ENCODE assay signal across 20 cellular contexts in the genomic region with DNA sequence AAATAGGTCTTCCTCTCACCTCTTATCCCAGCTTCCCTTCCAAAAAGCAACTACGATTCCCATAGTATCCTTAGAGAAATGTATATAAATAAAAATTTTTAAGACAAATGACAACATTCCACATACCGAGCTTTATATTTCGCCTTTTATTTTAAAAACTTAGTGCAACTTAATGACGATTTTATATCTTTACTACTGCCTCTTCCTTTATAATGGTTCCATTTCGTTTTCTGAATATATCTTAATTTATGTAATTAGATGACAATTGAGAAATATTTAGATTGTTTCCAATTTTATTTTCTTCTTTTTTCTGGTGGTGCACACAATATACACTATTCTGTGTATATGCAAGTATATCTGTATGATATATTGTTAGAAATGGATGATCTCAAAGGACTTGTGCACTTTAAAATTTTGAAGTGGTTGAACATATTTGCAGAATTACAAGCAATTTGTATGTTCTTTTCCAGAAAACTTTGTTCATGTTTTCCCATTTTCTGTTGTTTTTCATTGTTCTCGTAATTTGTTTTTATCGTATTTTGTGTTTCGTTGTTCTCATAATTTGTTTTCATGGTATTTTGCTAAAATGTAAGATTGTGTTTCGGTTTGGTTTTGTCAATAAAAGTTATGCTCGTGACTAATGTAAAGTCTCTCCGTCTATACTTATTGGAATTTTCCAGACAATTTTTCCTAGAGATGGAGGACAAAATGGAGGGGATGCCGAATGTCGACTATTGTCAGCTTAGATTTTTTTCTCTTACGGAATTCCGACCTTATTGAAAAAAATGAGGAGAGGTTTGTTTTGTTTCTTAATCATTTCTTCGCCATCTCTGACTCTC. TPM values are rescaled to one million over a fixed set of nuclear protein-coding genes. Genes with fewer than 3 reads are reported as not detected.
A peak's percentile ranks its signal among the peaks of the same experiment; 100 is the strongest.
DNase-seq lines count a peak whose midpoint lies in the region; ATAC-seq, FAIRE-seq and TF ChIP-seq lines count a peak whose summit lies in the region.
"Had no signal": no experiment of that assay in that cellular context is flagged by ENCODE, and none has a peak within 500 bp of the region (broad histone marks: within the 10 kb centered on the region; RNA-seq: fewer than 3 reads in every experiment).

No MANE protein-coding gene starts in this region.

- H3K27ac ChIP-seq in GM23338 (ENCODE audit: low read depth) (no peak overlapping the region), K562 (ENCODE audit: extremely low read depth, low read depth, low read length) (no peak overlapping the region), prostate gland (peak overlapping the region; percentile 87 to 97), endodermal cell (ENCODE audit: low read depth, low read length) (no peak overlapping the region)
- H3K27ac ChIP-seq: SJSA1 had no signal

- DNase-seq in T-helper 1 cell (no peak), GM23338 (ENCODE audit: low spot score) (no peak), K562 (ENCODE audit: extremely low read depth in 1 of 4, low spot score in 3 of 4) (no peak), prostate gland (ENCODE audit: low spot score) (no peak), GOT3 (lab: John Stamatoyannopoulos, UW) (no peak), endodermal cell (no peak), mucosa of gallbladder (ENCODE audit: low spot score) (no peak)
- DNase-seq: CD8-positive, alpha-beta T cell; DMS79 treated with DMSO at 0.1 percent for 48 hours; GDM1; Karpas-422; NCI-H1417 treated with DMSO at 0.1 percent for 48 hours; NCI-H2029; NCI-H2171 treated with DMSO at 0.1 percent for 48 hours; NCI-H510A treated with DMSO at 0.1 percent for 48 hours; OCI-M1 had no signal

- H2AFZ ChIP-seq in GM23338 (no peak overlapping the region), K562 (ENCODE audit: low read depth, low read length) (no peak overlapping the region)

- no TSS peak for BruUV-seq in K562 (replicated peaks; lab: Mats Ljungman, UMichigan)

- peak; percentile 44 for FAIRE-seq in K562 (lab: Jason Lieb, UNC)
- FAIRE-seq: D721Med, H1 had no signal

- peaks cover 66% of the 10 kb centered on the region for H4K20me1 ChIP-seq in GM23338 (replicated peaks; ENCODE audit: insufficient read depth)
- peaks cover 10% of the 10 kb centered on the region; the same call in 1 of the 2 replicates for H4K20me1 ChIP-seq in K562 (replicated peaks; ENCODE audit: control insufficient read depth, insufficient read depth, low read length)

- no peak overlapping the region for H3K4me2 ChIP-seq in GM23338
- H3K4me2 ChIP-seq in K562 (ENCODE audit: insufficient read depth, low read length), result no peak overlapping the region

- H3K27me3 ChIP-seq in GM23338 (ENCODE audit: insufficient read depth), result peaks cover 100% of the 10 kb centered on the region
- peaks cover 73 to 83% of the 10 kb centered on the region in 2 experiments for H3K27me3 ChIP-seq in K562 (ENCODE audit: control insufficient read depth in 2 of 2, insufficient read depth in 2 of 2, low read length in 2 of 2)
- H3K27me3 ChIP-seq in prostate gland (replicated peaks; ENCODE audit: insufficient read depth), result no peaks in the 10 kb centered on the region
- peaks cover 100% of the 10 kb centered on the region for H3K27me3 ChIP-seq in endodermal cell (ENCODE audit: control insufficient read depth, insufficient read depth, low read length, poor library complexity, severe bottlenecking)

- CTCF ChIA-PET in K562 (lab: Yijun Ruan, JAX; ENCODE audit: low intra/inter-chr PET ratio), result no interaction called here

- H3K9me1 ChIP-seq in K562 (ENCODE audit: control insufficient read depth, insufficient read depth, low read length), result no peaks in the 10 kb centered on the region

- H3K4me3 ChIP-seq in GM23338, result no peak overlapping the region
- no peak overlapping the region for H3K4me3 ChIP-seq in K562
- H3K4me3 ChIP-seq in prostate gland, result peak overlapping the region in 1 of 2 donors; percentile 30
- H3K4me3 ChIP-seq in endodermal cell (ENCODE audit: low read length), result no peak overlapping the region
- H3K4me3 ChIP-seq: SJSA1 had no signal

- TF ChIP-seq CTCF in GM23338 (conservative IDR thresholded peaks at IDR 0.05; ENCODE audit: low read depth in 2 of 2) (no peak), K562 (IDR thresholded peaks at IDR 0.05 in 2 of 3, conservative IDR thresholded peaks at IDR 0.05 in 1 of 3; ENCODE audit: insufficient read depth in 2 of 3, low read depth in 1 of 3, low read length in 3 of 3) (no peak), prostate gland (IDR thresholded peaks at IDR 0.05) (no peak), endodermal cell (conservative IDR thresholded peaks at IDR 0.05) (no peak)

- peaks cover 7% of the 10 kb centered on the region for H3K4me1 Mint-ChIP-seq in T-helper 1 cell treated with Interleukin-12 subunit alpha and Interleukin-12 subunit beta and Interleukin-4 antibody, amounts not matched to agents 30 μg/mL and 1 μg/mL, for 36 hours (ENCODE audit: low read depth)
- H3K4me1 Mint-ChIP-seq in GM23338 (peaks cover 23% of the 10 kb centered on the region), endodermal cell (peaks cover 16% of the 10 kb centered on the region)

- POLR2A ChIA-PET in K562 (lab: Yijun Ruan, JAX), result interaction anchor here (0.6 to 1.3 kb wide), 2 partner anchors 21 to 1029 kb away, joined by 3 to 4 read pairs; a partner anchor contains a TSS

- no peaks in the 10 kb centered on the region for H3K9me2 ChIP-seq in GM23338 (ENCODE audit: insufficient read depth)

- H3K36me3 Mint-ChIP-seq in T-helper 1 cell treated with Interleukin-12 subunit alpha and Interleukin-12 subunit beta and Interleukin-4 antibody, amounts not matched to agents 30 μg/mL and 1 μg/mL, for 36 hours (ENCODE audit: low read depth), result no peaks in the 10 kb centered on the region
- no peaks in the 10 kb centered on the region for H3K36me3 Mint-ChIP-seq in GM23338 (ENCODE audit: low read depth)
- H3K36me3 Mint-ChIP-seq in endodermal cell (ENCODE audit: low read depth), result no peaks in the 10 kb centered on the region
- H3K36me3 Mint-ChIP-seq: CD8-positive, alpha-beta T cell had no signal

- no peak for TF ChIP-seq EP300 in K562 (IDR thresholded peaks at IDR 0.05; ENCODE audit: low read length)

- TF ChIP-seq RAD21 in K562 (CRISPR knock-in tag; conservative IDR thresholded peaks at IDR 0.05 in 1 of 2, IDR thresholded peaks at IDR 0.05 in 1 of 2), result no peak

- intact Hi-C loops in K562 (cut with micrococcal nuclease), result no loop called here
- intact Hi-C loops in prostate gland (cut with DNase I), result no loop called here

- peak overlapping the region; percentile 1 for H3K27ac Mint-ChIP-seq in T-helper 1 cell treated with Interleukin-12 subunit alpha and Interleukin-12 subunit beta and Interleukin-4 antibody, amounts not matched to agents 30 μg/mL and 1 μg/mL, for 36 hours
- H3K27ac Mint-ChIP-seq in GM23338 (no peak overlapping the region), endodermal cell (no peak overlapping the region)
- H3K27ac Mint-ChIP-seq: CD8-positive, alpha-beta T cell had no signal

- H3K9ac ChIP-seq in K562 (ENCODE audit: insufficient read depth in 1 of 2, low read depth in 2 of 2, low read length in 2 of 2) (no peak overlapping the region), endodermal cell (ENCODE audit: extremely low read depth, low read length, poor library complexity, severe bottlenecking) (no peak overlapping the region)

- H3K27me3 Mint-ChIP-seq in T-helper 1 cell treated with Interleukin-12 subunit alpha and Interleukin-12 subunit beta and Interleukin-4 antibody, amounts not matched to agents 30 μg/mL and 1 μg/mL, for 36 hours (ENCODE audit: low read depth), result peaks cover 100% of the 10 kb centered on the region
- H3K27me3 Mint-ChIP-seq in GM23338 (ENCODE audit: insufficient read depth, low read depth, poor library complexity) (peaks cover 99% of the 10 kb centered on the region), endodermal cell (ENCODE audit: insufficient read depth) (peaks cover 100% of the 10 kb centered on the region)

- no peaks in the 10 kb centered on the region for H3K9me3 ChIP-seq in K562 (replicated peaks; ENCODE audit: control insufficient read depth, insufficient read depth, low read depth, low read length)
- no peaks in the 10 kb centered on the region for H3K9me3 ChIP-seq in prostate gland
- no peaks in the 10 kb centered on the region for H3K9me3 ChIP-seq in endodermal cell (ENCODE audit: control insufficient read depth, low read length)
- H3K9me3 ChIP-seq: SJSA1 had no signal

- 1% methylated on average over 16 of the region's 16 CpGs for WGBS in K562 (ENCODE audit: insufficient coverage, low coverage, missing lambda C conversion rate)
- 31% methylated on average over 16 of the region's 16 CpGs for WGBS in prostate gland
- 26 to 30% methylated on average over 3 to 14 of the region's 16 CpGs for WGBS in endodermal cell (ENCODE audit: insufficient coverage in 1 of 2, insufficient read length in 1 of 2), 2 experiments

- in situ Hi-C loops in K562 (cut with MboI), result no loop called here

- H3K36me3 ChIP-seq in GM23338 (ENCODE audit: insufficient read depth), result no peaks in the 10 kb centered on the region; the same call in 1 of the 2 replicates
- no peaks in the 10 kb centered on the region for H3K36me3 ChIP-seq in K562 (ENCODE audit: control insufficient read depth, insufficient read depth, low read length)
- H3K36me3 ChIP-seq in prostate gland, result no peaks in the 10 kb centered on the region
- H3K36me3 ChIP-seq in endodermal cell (ENCODE audit: control insufficient read depth, insufficient read depth, low read length), result no peaks in the 10 kb centered on the region
- H3K36me3 ChIP-seq: SJSA1 had no signal

- H3F3A ChIP-seq in GM23338 (replicated peaks; ENCODE audit: low read depth), result peaks cover 30% of the 10 kb centered on the region

- no peak overlapping the region for H3K4me3 Mint-ChIP-seq in T-helper 1 cell treated with Interleukin-12 subunit alpha and Interleukin-12 subunit beta and Interleukin-4 antibody, amounts not matched to agents 30 μg/mL and 1 μg/mL, for 36 hours
- H3K4me3 Mint-ChIP-seq in GM23338 (no peak overlapping the region), endodermal cell (no peak overlapping the region)
- H3K4me3 Mint-ChIP-seq: CD8-positive, alpha-beta T cell had no signal

- H3K9me3 Mint-ChIP-seq in T-helper 1 cell treated with Interleukin-12 subunit alpha and Interleukin-12 subunit beta and Interleukin-4 antibody, amounts not matched to agents 30 μg/mL and 1 μg/mL, for 36 hours, result no peaks in the 10 kb centered on the region
- H3K9me3 Mint-ChIP-seq in GM23338 (0 out of 3 replicates have a peak, but pooled peaks cover 5% of the 10 kb centered on the region), endodermal cell (no peaks in the 10 kb centered on the region)
- H3K9me3 Mint-ChIP-seq: CD8-positive, alpha-beta T cell had no signal

- H3K79me2 ChIP-seq in GM23338 (replicated peaks; ENCODE audit: insufficient read depth) (no peaks in the 10 kb centered on the region), K562 (ENCODE audit: control insufficient read depth, insufficient read depth, low read length) (no peaks in the 10 kb centered on the region)

- ATAC-seq in GM23338, result no peak
- no peak for ATAC-seq in K562
- ATAC-seq: CD8-positive, alpha-beta T cell had no signal

- H3K4me1 ChIP-seq in GM23338 (ENCODE audit: insufficient read depth) (peaks cover 37% of the 10 kb centered on the region), K562 (replicated peaks in 1 of 2; ENCODE audit: control insufficient read depth in 2 of 2, insufficient read depth in 2 of 2, low read length in 2 of 2) (peaks cover 0 to 13% of the 10 kb centered on the region in 2 experiments; a peak in 1 of 5 replicates), prostate gland (replicated peaks) (peaks cover 20% of the 10 kb centered on the region), endodermal cell (ENCODE audit: control insufficient read depth, insufficient read depth, low read length) (peaks cover 9% of the 10 kb centered on the region)
- H3K4me1 ChIP-seq: SJSA1 had no signal

- TF ChIP-seq POLR2A in K562 (conservative IDR thresholded peaks at IDR 0.05), result no peak
- TF ChIP-seq POLR2A in prostate gland (IDR thresholded peaks at IDR 0.05), result no peak

RNA-seq across cellular contexts. Expression of a gene that starts 20.4 kb away (rescaled TPM):
- total RNA-seq in GM23338 (2014; rRNA removed; shearing (Covaris generic)), result not detected in 2 replicates
- polyA plus RNA-seq in GM23338 (2016; fragmentation: Nextera tagmentation; extraction: Ambion mirVana) (not detected in 2 replicates), K562 (2011; rRNA removed) (0.01 TPM in 1 of 2 replicates, not detected in the other), K562 (2014; fragmentation: Illumina TruSeq; extraction: Trizol) (not detected in 2 replicates), K562 (2014; fragmentation: Nextera tagmentation; extraction: Ambion mirVana) (not detected), K562 (2014; rRNA removed) (not detected in 2 replicates)
- not detected in 2 replicates for total RNA-seq in K562 (2011; cell fraction: chromatin; rRNA removed; ENCODE audit: low replicate concordance)
- total RNA-seq in K562 (2011; cell fraction: nucleolus; rRNA removed), result not detected in 2 replicates
- not detected in 2 replicates for total RNA-seq in K562 (2011; cell fraction: nucleoplasm; rRNA removed)
- total RNA-seq in K562 (2014; rRNA removed) (not detected in 2 replicates), K562 (2014; rRNA removed; fragmentation: Illumina TruSeq; extraction: Trizol) (not detected in 2 replicates), K562 (2015; rRNA removed; fragmentation: Illumina TruSeq; extraction: Trizol) (not detected in 2 replicates), K562 (2021) (not detected in 2 replicates), prostate gland (100 to 1,000 TPM in 1 of 2 donors, 10 to 100 TPM in 1; 78.7 to 249 TPM), endodermal cell (not detected), mucosa of gallbladder (0.12 TPM)
- 0.03 TPM in 1 of 2 replicates, not detected in the other for polyA plus RNA-seq in K562 (2011; cell fraction: cytosol; rRNA removed)
- not detected in 2 replicates for polyA plus RNA-seq in K562 (2011; cell fraction: nucleus; rRNA removed)
- polyA plus RNA-seq in K562 (2012), result not detected in 2 replicates
- not detected in 2 replicates for polyA minus RNA-seq in K562 (2011; rRNA and poly(A)+ RNA removed)
- not detected in 2 replicates for polyA minus RNA-seq in K562 (2011; cell fraction: cytosol; rRNA and poly(A)+ RNA removed)
- not detected in 2 replicates for polyA minus RNA-seq in K562 (2011; cell fraction: nucleus; rRNA and poly(A)+ RNA removed)
- 0.21 TPM for polyA plus RNA-seq in endodermal cell (2013, experiment 1 of 2)
- not detected for polyA plus RNA-seq in endodermal cell (2013, experiment 2 of 2)
- total RNA-seq: CD8-positive, alpha-beta T cell; H1; SJSA1 had no signal
- polyA plus RNA-seq: H1 had no signal

RNA-seq across cellular contexts. Expression of a gene that starts 26.0 kb away (rescaled TPM):
- not detected in 2 replicates for total RNA-seq in GM23338 (2014; rRNA removed; shearing (Covaris generic))
- polyA plus RNA-seq in GM23338 (2016; fragmentation: Nextera tagmentation; extraction: Ambion mirVana) (not detected in 2 replicates), K562 (2011; rRNA removed) (not detected in 2 replicates), K562 (2014; fragmentation: Illumina TruSeq; extraction: Trizol) (not detected in 2 replicates), K562 (2014; fragmentation: Nextera tagmentation; extraction: Ambion mirVana) (not detected), K562 (2014; rRNA removed) (not detected in 2 replicates)
- total RNA-seq in K562 (2011; cell fraction: chromatin; rRNA removed; ENCODE audit: low replicate concordance), result not detected in 2 replicates
- total RNA-seq in K562 (2011; cell fraction: nucleolus; rRNA removed), result not detected in 2 replicates
- not detected in 2 replicates for total RNA-seq in K562 (2011; cell fraction: nucleoplasm; rRNA removed)
- total RNA-seq in K562 (2014; rRNA removed) (not detected in 2 replicates), K562 (2014; rRNA removed; fragmentation: Illumina TruSeq; extraction: Trizol) (not detected in 2 replicates), K562 (2015; rRNA removed; fragmentation: Illumina TruSeq; extraction: Trizol) (not detected in 2 replicates), K562 (2021) (not detected in 2 replicates), prostate gland (100 to 1,000 TPM in 1 of 2 donors, 1 to 10 TPM in 1; 9.6 to 135 TPM), endodermal cell (not detected), mucosa of gallbladder (not detected)
- not detected in 2 replicates for polyA plus RNA-seq in K562 (2011; cell fraction: cytosol; rRNA removed)
- not detected in 2 replicates for polyA plus RNA-seq in K562 (2011; cell fraction: nucleus; rRNA removed)
- not detected in 2 replicates for polyA plus RNA-seq in K562 (2012)
- polyA minus RNA-seq in K562 (2011; rRNA and poly(A)+ RNA removed), result not detected in 2 replicates
- not detected in 2 replicates for polyA minus RNA-seq in K562 (2011; cell fraction: cytosol; rRNA and poly(A)+ RNA removed)
- not detected in 2 replicates for polyA minus RNA-seq in K562 (2011; cell fraction: nucleus; rRNA and poly(A)+ RNA removed)
- polyA plus RNA-seq in endodermal cell (2013, experiment 1 of 2), result 0.68 TPM
- polyA plus RNA-seq in endodermal cell (2013, experiment 2 of 2), result 0.58 TPM
- total RNA-seq: CD8-positive, alpha-beta T cell; H1; SJSA1 had no signal
- polyA plus RNA-seq: H1 had no signal

RNA-seq across cellular contexts. Expression of a gene that starts 26.6 kb away (rescaled TPM):
- total RNA-seq in GM23338 (2014; rRNA removed; shearing (Covaris generic)), result not detected in 2 replicates
- 0.70 TPM in 1 of 2 replicates, not detected in the other for polyA plus RNA-seq in GM23338 (2016; fragmentation: Nextera tagmentation; extraction: Ambion mirVana)
- total RNA-seq in K562 (2011; cell fraction: chromatin; rRNA removed; ENCODE audit: low replicate concordance), result not detected in 2 replicates
- total RNA-seq in K562 (2011; cell fraction: nucleolus; rRNA removed), result not detected in 2 replicates
- not detected in 2 replicates for total RNA-seq in K562 (2011; cell fraction: nucleoplasm; rRNA removed)
- not detected in 2 replicates for total RNA-seq in K562 (2014; rRNA removed)
- total RNA-seq in K562 (2014; rRNA removed; fragmentation: Illumina TruSeq; extraction: Trizol), result not detected in 2 replicates
- total RNA-seq in K562 (2015; rRNA removed; fragmentation: Illumina TruSeq; extraction: Trizol), result not detected in 2 replicates
- total RNA-seq in K562 (2021), result not detected in 2 replicates
- polyA plus RNA-seq in K562 (2011; rRNA removed), result not detected in 2 replicates
- not detected in 2 replicates for polyA plus RNA-seq in K562 (2011; cell fraction: cytosol; rRNA removed)
- not detected in 2 replicates for polyA plus RNA-seq in K562 (2011; cell fraction: nucleus; rRNA removed)
- not detected in 2 replicates for polyA plus RNA-seq in K562 (2012)
- polyA plus RNA-seq in K562 (2014; fragmentation: Illumina TruSeq; extraction: Trizol), result not detected in 2 replicates
- not detected for polyA plus RNA-seq in K562 (2014; fragmentation: Nextera tagmentation; extraction: Ambion mirVana)
- polyA plus RNA-seq in K562 (2014; rRNA removed), result not detected in 2 replicates
- not detected in 2 replicates for polyA minus RNA-seq in K562 (2011; rRNA and poly(A)+ RNA removed)
- polyA minus RNA-seq in K562 (2011; cell fraction: cytosol; rRNA and poly(A)+ RNA removed), result not detected in 2 replicates
- not detected in 2 replicates for polyA minus RNA-seq in K562 (2011; cell fraction: nucleus; rRNA and poly(A)+ RNA removed)
- 100 to 1,000 TPM in 1 of 2 donors, 10 to 100 TPM in 1; 56.7 to 243 TPM for total RNA-seq in prostate gland
- not detected for total RNA-seq in endodermal cell
- not detected for polyA plus RNA-seq in endodermal cell (2013, experiment 1 of 2)
- polyA plus RNA-seq in endodermal cell (2013, experiment 2 of 2), result not detected
- not detected for total RNA-seq in mucosa of gallbladder
- total RNA-seq: CD8-positive, alpha-beta T cell; H1; SJSA1 had no signal
- polyA plus RNA-seq: H1 had no signal

Comparison
In these comparisons a context has a peak if more than half of its experiments do, and no peak if none do; other contexts are left out.
1. H3K27ac ChIP-seq: peak in prostate gland (2 of 2); none in GM23338 (single experiment), K562 (single experiment) and endodermal cell (single experiment).
2. RNA of a gene that starts 20.4 kb away (total RNA-seq): 78.7 to 249 TPM in prostate gland; 0.12 TPM in mucosa of gallbladder (single experiment), not detected in GM23338, not detected in K562 and not detected in endodermal cell; every median in the first group is over 10 times any median in the second.
3. RNA of a gene that starts 26.0 kb away (total RNA-seq): 9.6 to 135 TPM in prostate gland; not detected in GM23338, not detected in K562, not detected in endodermal cell and not detected in mucosa of gallbladder (single experiment); every median in the first group is over 10 times any median in the second.
4. RNA of a gene that starts 26.6 kb away (total RNA-seq): 56.7 to 243 TPM in prostate gland; not detected in mucosa of gallbladder (single experiment), not detected in GM23338, not detected in K562 and not detected in endodermal cell; every median in the first group is over 10 times any median in the second.